ENCODE assay signal across 9 cellular contexts in the genomic region with DNA sequence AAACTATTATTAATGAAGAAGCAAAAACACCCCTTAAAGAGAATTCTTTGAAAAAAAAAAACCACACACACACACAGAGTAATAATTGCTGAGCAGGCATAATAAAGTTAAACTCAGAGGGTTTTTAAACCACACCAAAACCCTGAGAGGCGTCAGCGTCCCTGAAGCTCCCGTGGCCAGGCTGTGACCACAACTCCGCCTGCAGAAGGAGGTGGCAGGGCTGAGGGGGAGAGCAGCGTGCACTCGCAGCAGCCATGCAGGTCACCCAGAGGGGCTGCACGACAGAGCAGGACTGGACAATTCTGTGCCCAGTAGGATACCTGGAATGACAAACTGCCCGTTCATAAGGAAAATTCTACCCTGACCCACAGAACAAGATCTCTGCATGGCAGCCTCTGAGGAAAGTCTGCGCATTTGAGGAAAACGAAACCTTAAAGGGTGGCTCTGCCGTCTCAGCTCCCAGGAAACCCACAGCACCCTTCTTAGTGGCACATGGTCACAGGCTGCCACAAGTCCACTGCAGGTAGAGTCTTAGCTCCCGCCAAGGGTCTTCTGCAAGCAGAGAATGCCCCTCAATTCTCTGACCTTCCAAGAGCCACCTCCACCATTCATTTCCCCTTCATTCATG. TPM values are rescaled to one million over a fixed set of nuclear protein-coding genes. Genes with fewer than 3 reads are reported as not detected.
DNase-seq lines count a peak whose midpoint lies in the region; TF ChIP-seq lines count a peak whose summit lies in the region.
"Had no signal": no experiment of that assay in that cellular context is flagged by ENCODE, and none has a peak within 500 bp of the region (broad histone marks: within the 10 kb centered on the region; RNA-seq: fewer than 3 reads in every experiment).

No MANE protein-coding gene starts in this region.

- peaks cover 0 to 21% (median 9%) of the 10 kb centered on the region in 6 donors for H3K4me1 ChIP-seq in spleen

- peak overlapping the region in 1 of 8 donors; percentile 8 for H3K27ac ChIP-seq in spleen

- peak overlapping the region; percentile 19 for H3K4me3 ChIP-seq in fibroblast of mammary gland (ENCODE audit: control insufficient read depth, low read depth, low read length)
- peak overlapping the region in 7 of 8 donors; percentile 31 to 69 (median 36) for H3K4me3 ChIP-seq in spleen

- WGBS in spleen, 5 donors = 9 to 33% (median 11%) methylated on average over 12 of the region's 12 CpGs

- no peaks in the 10 kb centered on the region for H3K9me3 ChIP-seq in spleen

- TF ChIP-seq CTCF in fibroblast of mammary gland (conservative IDR thresholded peaks at IDR 0.05; ENCODE audit: control insufficient read depth, insufficient read depth, low read depth, low read length) (no peak), spleen (IDR thresholded peaks at IDR 0.05 in 8 of 11, conservative IDR thresholded peaks at IDR 0.05 in 3 of 11) (no peak)

- no peaks in the 10 kb centered on the region for H3K36me3 ChIP-seq in spleen

- no peak for TF ChIP-seq POLR2A in spleen (IDR thresholded peaks at IDR 0.05)

- peak; percentile 20 for DNase-seq in stimulated activated naive CD4-positive, alpha-beta T cell treated with Interleukin-2 at 50 U/mL for 16 hours (lab: John Stamatoyannopoulos, UW)
- no peak for DNase-seq in stimulated activated naive CD4-positive, alpha-beta T cell (lab: John Stamatoyannopoulos, UW)
- DNase-seq in activated CD4-positive, alpha-beta T cell treated with anti-CD3 and anti-CD28 coated beads, Interleukin-2, amount 50 U/mL, for 1 hour = peak; percentile 11
- DNase-seq in fibroblast of mammary gland (ENCODE audit: low read depth) = no peak
- DNase-seq in spleen = peak; percentile 82
- DNase-seq in HuH-7.5 (ENCODE audit: low spot score) = no peak
- no peak for DNase-seq in kidney tubule cell (ENCODE audit: low spot score)
- no peak for DNase-seq in iPS-NIHi7 (ENCODE audit: extremely low spot score)
- DNase-seq: activated B cell treated with CpG ODN at 0.5 μM for 24 hours had no signal

- peaks cover 0 to 19% (median 0%) of the 10 kb centered on the region in 7 donors for H3K27me3 ChIP-seq in spleen (replicated peaks in 1 of 7)

- intact Hi-C loops in spleen (cut with DNase I; ENCODE audit: low total_unique reads) = no loop called here

RNA-seq across cellular contexts. Expression of gene ROR2, which starts 44.0 kb away (rescaled TPM):
- 10 to 100 TPM in 1 of 7 donors, 1 to 10 TPM in 6; 2.5 to 15.6 (median 7.2) TPM for total RNA-seq in spleen
- 1 to 10 TPM in 1 of 3 donors, under 1 TPM in 2; 0.65 to 1.8 (median 0.70) TPM for polyA plus RNA-seq in spleen
- total RNA-seq: activated B cell treated with CpG ODN at 0.5 μM for 24 hours had no signal

Comparison
In these comparisons a context has a peak if more than half of its experiments do, and no peak if none do; other contexts are left out.
1. DNase-seq: peak in stimulated activated naive CD4-positive, alpha-beta T cell treated with Interleukin-2 at 50 U/mL for 16 hours (single experiment), activated CD4-positive, alpha-beta T cell treated with anti-CD3 and anti-CD28 coated beads, Interleukin-2, amount 50 U/mL, for 1 hour (single experiment) and spleen (single experiment); none in stimulated activated naive CD4-positive, alpha-beta T cell (0 of 6), fibroblast of mammary gland (single experiment), HuH-7.5 (single experiment), kidney tubule cell (single experiment) and iPS-NIHi7 (single experiment).